28 cellular contexts compared by ENCODE assay signal in the genomic region with DNA sequence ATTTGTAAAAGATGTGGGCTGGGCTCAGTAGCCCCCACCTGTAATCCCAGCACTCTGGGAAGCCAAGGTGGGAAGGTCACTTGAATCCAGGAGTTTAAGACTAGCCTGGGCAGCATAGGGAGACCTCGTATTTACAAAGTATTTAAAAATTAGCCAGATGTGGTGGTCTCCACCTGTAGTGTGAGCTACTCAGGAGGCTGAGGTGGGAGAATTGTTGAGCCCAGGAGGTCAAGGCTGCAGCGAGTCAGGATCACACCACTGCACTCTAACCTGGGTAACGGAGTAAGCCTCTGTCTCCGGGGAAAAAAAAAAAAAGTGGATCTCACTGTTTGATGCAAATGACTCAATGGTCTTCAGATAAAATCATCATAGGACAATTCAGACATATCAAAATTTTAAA.
"Had no signal": no experiment of that assay in that cellular context is flagged by ENCODE, and none has a peak within 500 bp of the region (broad histone marks: within the 10 kb centered on the region; RNA-seq: fewer than 3 reads in every experiment).

No MANE protein-coding gene starts in this region.

- ATAC-seq: activated naive CD8-positive, alpha-beta T cell treated with anti-CD3 and anti-CD28 coated beads, Interleukin-2, amount 50 U/mL, for 24 hours; activated T-cell treated with anti-CD3 and anti-CD28 coated beads, Interleukin-2, amount 50 U/mL, for 4 hours; body of pancreas; PC-3; SK-N-SH treated with all-trans-retinoic acid at 6 μM for 48 hours had no signal

- H3K4me3 Mint-ChIP-seq: activated B cell treated with CpG ODN at 0.5 μM for 24 hours; activated CD4-positive, alpha-beta memory T cell treated with anti-CD3 and anti-CD28 coated beads for 36 hours; activated CD4-positive, alpha-beta T cell treated with anti-CD3 and anti-CD28 coated beads, Interleukin-2, amount 10 ng/mL, durations not matched to agents 24 days and 14 days; activated naive CD8-positive, alpha-beta T cell treated with anti-CD3 and anti-CD28 coated beads, Interleukin-2, amount 50 U/mL, for 24 hours; activated T-cell treated with anti-CD3 and anti-CD28 coated beads, Interleukin-2, amount 50 U/mL, for 4 hours had no signal

- H3K9me3 Mint-ChIP-seq: activated B cell treated with CpG ODN at 0.5 μM for 24 hours; activated CD4-positive, alpha-beta memory T cell treated with anti-CD3 and anti-CD28 coated beads for 36 hours; activated CD4-positive, alpha-beta T cell treated with anti-CD3 and anti-CD28 coated beads, Interleukin-2, amount 10 ng/mL, durations not matched to agents 24 days and 14 days; activated naive CD8-positive, alpha-beta T cell treated with anti-CD3 and anti-CD28 coated beads, Interleukin-2, amount 50 U/mL, for 24 hours; activated T-cell treated with anti-CD3 and anti-CD28 coated beads, Interleukin-2, amount 50 U/mL, for 4 hours; activated T-helper 2 cell treated with anti-CD3 and anti-CD28 coated beads, Interferon-gamma antibody, Interleukin-2, Interleukin-4, amounts not matched to agents 10 μg/mL and 5 μg/mL and 100 μg/mL, durations not matched to agents 14 hours and 24 hours and 36 hours had no signal

- H3K27ac ChIP-seq: ascending aorta, body of pancreas, SJSA1 had no signal

- H3K4me1 ChIP-seq: ascending aorta, body of pancreas had no signal

- H3K9me3 ChIP-seq: ascending aorta, body of pancreas, SJSA1 had no signal

- H3K27me3 Mint-ChIP-seq: activated B cell treated with CpG ODN at 0.5 μM for 24 hours; activated CD4-positive, alpha-beta memory T cell treated with anti-CD3 and anti-CD28 coated beads for 36 hours; activated CD4-positive, alpha-beta T cell treated with anti-CD3 and anti-CD28 coated beads, Interleukin-2, amount 10 ng/mL, durations not matched to agents 24 days and 14 days; activated naive CD8-positive, alpha-beta T cell treated with anti-CD3 and anti-CD28 coated beads, Interleukin-2, amount 50 U/mL, for 24 hours had no signal

- H3K27me3 ChIP-seq: ascending aorta, body of pancreas, SJSA1 had no signal

- H3K27ac Mint-ChIP-seq: activated B cell treated with CpG ODN at 0.5 μM for 24 hours; activated CD4-positive, alpha-beta memory T cell treated with anti-CD3 and anti-CD28 coated beads for 36 hours; activated CD4-positive, alpha-beta T cell treated with anti-CD3 and anti-CD28 coated beads, Interleukin-2, amount 10 ng/mL, durations not matched to agents 24 days and 14 days; activated naive CD8-positive, alpha-beta T cell treated with anti-CD3 and anti-CD28 coated beads, Interleukin-2, amount 50 U/mL, for 24 hours; activated T-helper 2 cell treated with anti-CD3 and anti-CD28 coated beads, Interferon-gamma antibody, Interleukin-2, Interleukin-4, amounts not matched to agents 10 μg/mL and 5 μg/mL and 100 μg/mL, durations not matched to agents 14 hours and 24 hours and 36 hours had no signal

- H3K4me3 ChIP-seq: ascending aorta, body of pancreas, SJSA1 had no signal

- DNase-seq: activated B cell treated with CpG ODN at 0.5 μM for 24 hours; activated CD4-positive, alpha-beta memory T cell treated with anti-CD3 and anti-CD28 coated beads for 36 hours; activated CD4-positive, alpha-beta T cell treated with anti-CD3 and anti-CD28 coated beads for 1 hour; activated CD4-positive, alpha-beta T cell treated with anti-CD3 and anti-CD28 coated beads, Interleukin-2, amount 10 ng/mL, durations not matched to agents 24 days and 14 days; activated CD8-positive, alpha-beta memory T cell treated with anti-CD3 and anti-CD28 coated beads for 24 hours; activated gamma-delta T cell treated with Interleukin-2 at 50 U/mL for 16 hours; activated naive CD4-positive, alpha-beta T cell treated with anti-CD3 and anti-CD28 coated beads, Interleukin-2, amount 50 U/mL, for 16 hours; activated naive CD8-positive, alpha-beta T cell treated with anti-CD3 and anti-CD28 coated beads, Interleukin-2, amount 50 U/mL, for 24 hours; activated T-cell treated with anti-CD3 and anti-CD28 coated beads, Interleukin-2, amount 50 U/mL, for 4 hours; amniotic stem cell; body of pancreas; NCI-H1105 treated with DMSO at 0.1 percent for 48 hours; NCI-H1436 treated with DMSO at 0.1 percent for 48 hours; NCI-H187; NCI-H2081; NCI-H510A treated with DMSO at 0.1 percent for 48 hours; NCI-H69; NK-92 treated with Interleukin-12 subunit alpha and Interleukin-12 subunit beta, amount 100 ng/mL, for 24 hours; PC-3; SHP77; SW 1271; T1000 had no signal

- FAIRE-seq: bronchial epithelial cell, RCC 7860 had no signal
